16 cellular contexts compared by ENCODE assay signal in the genomic region with DNA sequence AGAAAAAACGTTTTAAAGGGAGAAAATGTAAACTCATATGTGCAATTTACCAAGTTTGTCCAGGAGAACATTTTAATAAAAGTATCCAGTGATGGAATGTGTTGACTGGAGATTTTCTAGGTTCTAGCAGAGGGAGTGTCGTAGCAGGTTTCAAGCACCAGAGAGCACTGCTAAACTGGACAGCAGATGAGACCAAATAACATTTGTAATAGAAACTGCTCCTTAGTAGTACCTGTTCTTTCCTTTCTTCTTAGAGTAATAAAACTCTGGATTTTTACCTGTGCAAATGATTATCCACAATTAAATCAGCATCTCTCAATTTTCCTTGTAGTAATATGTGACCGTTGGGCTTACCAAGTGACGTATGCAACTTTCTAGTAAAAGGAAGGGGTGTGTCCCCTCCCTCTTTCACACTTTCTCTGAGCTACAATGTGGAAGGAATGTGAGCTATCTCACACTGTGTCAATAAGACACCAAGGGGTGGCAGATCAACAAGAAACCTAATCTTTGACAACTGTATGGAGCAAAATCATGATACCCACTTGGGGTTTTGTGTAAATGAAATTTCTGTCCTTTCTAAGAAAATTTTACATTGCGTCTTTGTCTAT. TPM values are rescaled to one million over a fixed set of nuclear protein-coding genes. Genes with fewer than 3 reads are reported as not detected.
DNase-seq lines count a peak whose midpoint lies in the region; ATAC-seq, FAIRE-seq and TF ChIP-seq lines count a peak whose summit lies in the region.
"Had no signal": no experiment of that assay in that cellular context is flagged by ENCODE, and none has a peak within 500 bp of the region (broad histone marks: within the 10 kb centered on the region; RNA-seq: fewer than 3 reads in every experiment).

No MANE protein-coding gene starts in this region.

- H3K4me1 Mint-ChIP-seq in WTC11 = peaks cover 11% of the 10 kb centered on the region
- H3K4me1 Mint-ChIP-seq: activated CD4-positive, alpha-beta T cell treated with anti-CD3 and anti-CD28 coated beads, Interleukin-2, amount 10 ng/mL, durations not matched to agents 7 days and 5 days had no signal

- ATAC-seq in WTC11 (peak; percentile 96), HG03457 (IDR thresholded peaks at IDR 0.05; ENCODE audit: unreplicated experiment) (no peak)

- H3K27ac Mint-ChIP-seq in WTC11 = peak overlapping the region; percentile 17; the same call in 1 of the 2 replicates
- H3K27ac Mint-ChIP-seq: activated CD4-positive, alpha-beta T cell treated with anti-CD3 and anti-CD28 coated beads, Interleukin-2, amount 10 ng/mL, durations not matched to agents 7 days and 5 days had no signal

- no peaks in the 10 kb centered on the region for H3K79me2 ChIP-seq in hepatocyte

- H3K4me2 ChIP-seq in hepatocyte = no peak overlapping the region

- no peaks in the 10 kb centered on the region for H3K36me3 ChIP-seq in hepatocyte (replicated peaks; ENCODE audit: insufficient read depth, low read depth)
- H3K36me3 ChIP-seq: vagina had no signal

- DNase-seq in GM12892 (ENCODE audit: insufficient read length) (no peak), WTC11 (ENCODE audit: low spot score) (no peak), hepatocyte (ENCODE audit: low spot score) (peak; percentile 23), NCI-H226 (no peak), NCI-H146 (lab: John Stamatoyannopoulos, UW) (no peak), NCI-H524 (lab: John Stamatoyannopoulos, UW) (no peak)
- DNase-seq: activated CD4-positive, alpha-beta T cell treated with anti-CD3 and anti-CD28 coated beads, Interleukin-2, amount 10 ng/mL, durations not matched to agents 7 days and 5 days; central memory CD4-positive, alpha-beta T cell; GDM1; kidney; NCI-H1048; stimulated activated CD4-positive, alpha-beta T cell treated with anti-CD3 and anti-CD28 coated beads, Interleukin-15, amount 100 ng/mL, for 24 hours had no signal

- no peak overlapping the region for H2AFZ ChIP-seq in hepatocyte

- H4K20me1 ChIP-seq in hepatocyte (ENCODE audit: insufficient read depth, poor library complexity, severe bottlenecking) = no peaks in the 10 kb centered on the region

- no peak for TF ChIP-seq POLR2A in GM12892 (IDR thresholded peaks at IDR 0.05; ENCODE audit: low read depth, low read length)

- H3K9me3 ChIP-seq in hepatocyte (ENCODE audit: low read depth) = no peaks in the 10 kb centered on the region
- H3K9me3 ChIP-seq: vagina had no signal

- no peaks in the 10 kb centered on the region for H3K27me3 ChIP-seq in hepatocyte
- H3K27me3 ChIP-seq: vagina had no signal

- TF ChIP-seq CTCF in 22Rv1 (IDR thresholded peaks at IDR 0.05) (peak; percentile 49), WTC11 (IDR thresholded peaks at IDR 0.05) (no peak), hepatocyte (IDR thresholded peaks at IDR 0.05; ENCODE audit: poor library complexity) (peak; percentile 42)

- no peaks in the 10 kb centered on the region; the same call in 1 of the 2 replicates for H3K27me3 Mint-ChIP-seq in WTC11 (ENCODE audit: low read depth)

- 39% methylated on average over 5 of the region's 5 CpGs for whole genome bisulfite sequencing in hepatocyte (ENCODE audit: low lambda C conversion rate, missing lambda C conversion rate)

- POLR2A ChIA-PET in WTC11 (lab: Charles Lee) = no interaction called here

- H3K27ac ChIP-seq in 22Rv1 (no peak overlapping the region), hepatocyte (peak overlapping the region; percentile 0)
- H3K27ac ChIP-seq: vagina had no signal

- no peaks in the 10 kb centered on the region for H3K36me3 Mint-ChIP-seq in WTC11

- H3K4me3 ChIP-seq in hepatocyte = no peak overlapping the region
- H3K4me3 ChIP-seq: vagina had no signal

- no peaks in the 10 kb centered on the region for H3K9me2 ChIP-seq in hepatocyte (replicated peaks; ENCODE audit: insufficient read depth)

- CTCF ChIA-PET in WTC11 (lab: Charles Lee) = interaction anchor here (1.0 to 1.6 kb wide), 7 partner anchors 9 to 291 kb away, joined by 3 to 8 read pairs (median 4); no protein-coding TSS in a partner anchor

- peak; percentile 17 for FAIRE-seq in GM12892 (lab: Jason Lieb, UNC)
- FAIRE-seq: kidney had no signal

- no peaks in the 10 kb centered on the region for H3K4me1 ChIP-seq in hepatocyte (ENCODE audit: insufficient read depth)
- H3K4me1 ChIP-seq: vagina had no signal

- no peak overlapping the region for H3K4me3 Mint-ChIP-seq in WTC11
- H3K4me3 Mint-ChIP-seq: activated CD4-positive, alpha-beta T cell treated with anti-CD3 and anti-CD28 coated beads, Interleukin-2, amount 10 ng/mL, durations not matched to agents 7 days and 5 days had no signal

- peaks cover 2% of the 10 kb centered on the region; the same call in 1 of the 2 replicates for H3K9me3 Mint-ChIP-seq in WTC11

TF ChIP-seq in WTC11, 78 proteins besides CTCF, POLR2A, EP300 and RAD21:
- TF ChIP-seq, protein P1, sequence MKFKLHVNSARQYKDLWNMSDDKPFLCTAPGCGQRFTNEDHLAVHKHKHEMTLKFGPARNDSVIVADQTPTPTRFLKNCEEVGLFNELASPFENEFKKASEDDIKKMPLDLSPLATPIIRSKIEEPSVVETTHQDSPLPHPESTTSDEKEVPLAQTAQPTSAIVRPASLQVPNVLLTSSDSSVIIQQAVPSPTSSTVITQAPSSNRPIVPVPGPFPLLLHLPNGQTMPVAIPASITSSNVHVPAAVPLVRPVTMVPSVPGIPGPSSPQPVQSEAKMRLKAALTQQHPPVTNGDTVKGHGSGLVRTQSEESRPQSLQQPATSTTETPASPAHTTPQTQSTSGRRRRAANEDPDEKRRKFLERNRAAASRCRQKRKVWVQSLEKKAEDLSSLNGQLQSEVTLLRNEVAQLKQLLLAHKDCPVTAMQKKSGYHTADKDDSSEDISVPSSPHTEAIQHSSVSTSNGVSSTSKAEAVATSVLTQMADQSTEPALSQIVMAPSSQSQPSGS (CRISPR knock-in tag; IDR thresholded peaks at IDR 0.05; ENCODE audit: borderline replicate concordance, low read depth) = no peak
- TF ChIP-seq ZNF219 (CRISPR knock-in tag; IDR thresholded peaks at IDR 0.05; ENCODE audit: borderline replicate concordance) = no peak
- TF ChIP-seq ZNF425 (CRISPR knock-in tag; conservative IDR thresholded peaks at IDR 0.05) = no peak
- TF ChIP-seq TEAD4 (CRISPR knock-in tag; IDR thresholded peaks at IDR 0.05) = no peak
- TF ChIP-seq OVOL2 (CRISPR knock-in tag; IDR thresholded peaks at IDR 0.05; ENCODE audit: borderline replicate concordance) = no peak
- no peak for TF ChIP-seq USF1 (CRISPR knock-in tag; IDR thresholded peaks at IDR 0.05)
- TF ChIP-seq HMGA2 (CRISPR knock-in tag; IDR thresholded peaks at IDR 0.05) = no peak

RNA-seq across cellular contexts. Expression of gene HPGDS, which starts 9.5 kb away (rescaled TPM):
- polyA plus RNA-seq in GM12892 (2012; ENCODE audit: missing spikeins) = not detected
- total RNA-seq in WTC11 (2021) = not detected in 3 replicates
- total RNA-seq in hepatocyte = 0.08 and 1.6 TPM in 2 replicates
- polyA plus RNA-seq in hepatocyte = 0.30 and 0.49 TPM in 2 replicates
- polyA plus RNA-seq: neural cell had no signal
